Comparison of ENCODE assay signal across 1 cellular context in genomic region chr14:52824479-52824878, GRCh38.
TF ChIP-seq lines count a peak whose summit lies in the region.

No MANE protein-coding gene starts in this region.

TF ChIP-seq in HEK293, 187 proteins besides CTCF, POLR2A, EP300 and RAD21:
- TF ChIP-seq ZNF391 (tag by site-specific recombination; IDR thresholded peaks at IDR 0.05; ENCODE audit: borderline replicate concordance, low read depth) (no peak), ZNF266 (tag by site-specific recombination; IDR thresholded peaks at IDR 0.05; ENCODE audit: low read depth) (0 out of 2 replicates have a peak, but pooled peaks have one; percentile 8)
